In genomic region chr17:57356722-57357391, GRCh38 we compare ENCODE assay signal across 8 cellular contexts.
DNase-seq lines count a peak whose midpoint lies in the region; ATAC-seq and TF ChIP-seq lines count a peak whose summit lies in the region.

No MANE protein-coding gene starts in this region.

- peaks cover 49% of the 10 kb centered on the region for H3K4me1 Mint-ChIP-seq in activated CD4-positive, alpha-beta T cell treated with anti-CD3 and anti-CD28 coated beads, Interleukin-2, amount 10 ng/mL, durations not matched to agents 24 days and 14 days

- H3K27ac Mint-ChIP-seq in activated CD4-positive, alpha-beta T cell treated with anti-CD3 and anti-CD28 coated beads, Interleukin-2, amount 10 ng/mL, durations not matched to agents 24 days and 14 days: no peak overlapping the region

- H3K36me3 ChIP-seq in WERI-Rb-1: peaks cover 19% of the 10 kb centered on the region
- H3K36me3 ChIP-seq in mucosa of descending colon (ENCODE audit: low read depth): no peaks in the 10 kb centered on the region

- H3K4me3 ChIP-seq in WERI-Rb-1 (ENCODE audit: low read depth, low read length): no peak overlapping the region
- H3K4me3 ChIP-seq in mucosa of descending colon: no peak overlapping the region

- H3K27me3 Mint-ChIP-seq in activated CD4-positive, alpha-beta T cell treated with anti-CD3 and anti-CD28 coated beads, Interleukin-2, amount 10 ng/mL, durations not matched to agents 24 days and 14 days: no peaks in the 10 kb centered on the region

- H3K4me3 Mint-ChIP-seq in activated CD4-positive, alpha-beta T cell treated with anti-CD3 and anti-CD28 coated beads, Interleukin-2, amount 10 ng/mL, durations not matched to agents 24 days and 14 days: peak overlapping the region; percentile 51

- no peak for DNase-seq in activated CD4-positive, alpha-beta T cell treated with anti-CD3 and anti-CD28 coated beads, Interleukin-2, amount 10 ng/mL, durations not matched to agents 24 days and 14 days
- DNase-seq in activated CD4-positive, alpha-beta T cell treated with anti-CD3 and anti-CD28 coated beads for 1 hour: no peak
- DNase-seq in WERI-Rb-1 (peak; percentile 21), mucosa of descending colon (no peak), NCI-H187 treated with DMSO at 0.1 percent for 48 hours (lab: John Stamatoyannopoulos, UW) (no peak), KG1 (lab: John Stamatoyannopoulos, UW) (no peak), activated gamma-delta T cell treated with Interleukin-2 at 50 U/mL for 16 hours (no peak)

- no peaks in the 10 kb centered on the region for H3K4me1 ChIP-seq in mucosa of descending colon (ENCODE audit: low read depth)

- ATAC-seq in HG02943 (IDR thresholded peaks at IDR 0.05; ENCODE audit: low read depth, unreplicated experiment): peak; percentile 47
- ATAC-seq in mucosa of descending colon: peak; percentile 39

- no peaks in the 10 kb centered on the region for H3K9me3 Mint-ChIP-seq in activated CD4-positive, alpha-beta T cell treated with anti-CD3 and anti-CD28 coated beads, Interleukin-2, amount 10 ng/mL, durations not matched to agents 24 days and 14 days

- peak overlapping the region; percentile 60 for H3K27ac ChIP-seq in WERI-Rb-1

- no peaks in the 10 kb centered on the region for H3K9me3 ChIP-seq in WERI-Rb-1 (ENCODE audit: severe bottlenecking)
- H3K9me3 ChIP-seq in mucosa of descending colon: no peaks in the 10 kb centered on the region

- peaks cover 31% of the 10 kb centered on the region for H3K36me3 Mint-ChIP-seq in activated CD4-positive, alpha-beta T cell treated with anti-CD3 and anti-CD28 coated beads, Interleukin-2, amount 10 ng/mL, durations not matched to agents 24 days and 14 days (ENCODE audit: low read depth)

- intact Hi-C loops in activated CD4-positive, alpha-beta T cell treated with anti-CD3 and anti-CD28 coated beads, Interleukin-2, amount 10 ng/mL, durations not matched to agents 24 days and 14 days (cut with micrococcal nuclease): no loop called here
- intact Hi-C loops in mucosa of descending colon (cut with DNase I, micrococcal nuclease): no loop called here

- H3K27me3 ChIP-seq in WERI-Rb-1 (ENCODE audit: insufficient read depth, low read depth, severe bottlenecking): no peaks in the 10 kb centered on the region

- TF ChIP-seq CTCF in WERI-Rb-1 (IDR thresholded peaks at IDR 0.05; ENCODE audit: low read depth, low read length): no peak
- TF ChIP-seq CTCF in mucosa of descending colon (IDR thresholded peaks at IDR 0.05): no peak
